ENCODE assay signal across 18 cellular contexts in the genomic region with DNA sequence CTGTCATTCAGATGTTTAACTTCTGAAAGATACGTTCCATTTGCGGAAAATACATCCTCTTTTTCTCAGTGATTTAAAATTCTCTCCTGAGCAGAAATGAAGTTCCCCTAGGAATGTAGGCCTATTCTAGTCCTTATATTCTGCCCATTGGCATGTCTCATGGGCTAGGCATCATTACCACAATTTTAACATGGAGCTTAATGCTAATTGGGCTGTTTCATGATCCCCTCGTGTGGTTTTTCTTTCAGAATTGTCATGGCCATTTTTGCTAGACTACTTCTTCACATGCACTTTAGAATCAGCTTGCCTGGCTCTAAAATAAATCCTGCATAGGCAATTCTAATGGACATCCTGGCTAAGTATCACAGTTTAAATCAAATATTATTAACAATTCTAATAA. TPM values are rescaled to one million over a fixed set of nuclear protein-coding genes. Genes with fewer than 3 reads are reported as not detected.
A peak's percentile ranks its signal among the peaks of the same experiment; 100 is the strongest.
DNase-seq lines count a peak whose midpoint lies in the region; ATAC-seq, FAIRE-seq and TF ChIP-seq lines count a peak whose summit lies in the region.
"Had no signal": no experiment of that assay in that cellular context is flagged by ENCODE, and none has a peak within 500 bp of the region (broad histone marks: within the 10 kb centered on the region; RNA-seq: fewer than 3 reads in every experiment).

No MANE protein-coding gene starts in this region.

- POLR2A ChIA-PET in K562 (lab: Yijun Ruan, JAX) (interaction anchor here (0.6 to 1.5 kb wide), 4 partner anchors 41 to 1052 kb away, joined by 3 to 4 read pairs (median 4); no protein-coding TSS in a partner anchor), PC-9 (lab: Charles Lee; ENCODE audit: unreplicated experiment) (interaction anchor here (0.7 kb wide), 1 partner anchor 308 kb away, joined by 3 read pairs; no protein-coding TSS in a partner anchor)

- H3K27ac ChIP-seq in K562 (ENCODE audit: extremely low read depth, low read depth, low read length) (no peak overlapping the region), lower lobe of right lung (peak overlapping the region; percentile 72), stomach (peak overlapping the region in 4 of 5 donors; percentile 75 to 89 (median 81)), PC-9 (no peak overlapping the region), mesendoderm (ENCODE audit: low read depth, low read length) (no peak overlapping the region)
- H3K27ac ChIP-seq: epithelial cell of prostate, parathyroid adenoma had no signal

- no peaks in the 10 kb centered on the region for H3K9me3 ChIP-seq in K562 (replicated peaks; ENCODE audit: control insufficient read depth, insufficient read depth, low read depth, low read length)
- no peaks in the 10 kb centered on the region for H3K9me3 ChIP-seq in lower lobe of right lung
- H3K9me3 ChIP-seq in stomach, result peaks cover 0 to 8% (median 0%) of the 10 kb centered on the region in 4 donors
- H3K9me3 ChIP-seq in PC-9 (ENCODE audit: insufficient read depth, low read depth), result no peaks in the 10 kb centered on the region

- no peak overlapping the region for H2BK120ac ChIP-seq in mesendoderm (ENCODE audit: low read depth, low read length)

- H3K27ac Mint-ChIP-seq in activated T-cell treated with anti-CD3 and anti-CD28 coated beads, Interleukin-2, amount 50 U/mL, for 24 hours, result no peak overlapping the region

- no peaks in the 10 kb centered on the region for H3K36me3 Mint-ChIP-seq in activated T-cell treated with anti-CD3 and anti-CD28 coated beads, Interleukin-2, amount 50 U/mL, for 24 hours (ENCODE audit: low read depth)

- no peak overlapping the region for H3K4me2 ChIP-seq in K562 (ENCODE audit: insufficient read depth, low read length)
- H3K4me2 ChIP-seq in PC-9, result no peak overlapping the region
- H3K4me2 ChIP-seq in mesendoderm (ENCODE audit: low read length), result no peak overlapping the region

- in situ Hi-C loops in K562 (cut with MboI), result no loop called here

- no peak overlapping the region for H3K56ac ChIP-seq in mesendoderm (ENCODE audit: low read length)

- 28% methylated on average over 3 of the region's 3 CpGs for WGBS in K562 (ENCODE audit: insufficient coverage, low coverage, missing lambda C conversion rate)
- WGBS in stomach, 5 donors, result 69 to 86% (median 79%) methylated on average over 3 of the region's 3 CpGs
- no CpG with 5 or more reads among the region's 3 CpGs for WGBS in mesendoderm (ENCODE audit: extremely low coverage, insufficient coverage, low lambda C conversion rate)

- H3K9me1 ChIP-seq in K562 (ENCODE audit: control insufficient read depth, insufficient read depth, low read length), result no peaks in the 10 kb centered on the region

- H3K4ac ChIP-seq in mesendoderm (ENCODE audit: low read depth, low read length), result no peak overlapping the region

- H4K8ac ChIP-seq in mesendoderm (ENCODE audit: low read depth, low read length), result no peak overlapping the region

- DNase-seq in activated T-cell treated with anti-CD3 and anti-CD28 coated beads, Interleukin-2, amount 50 U/mL, for 24 hours, result no peak
- DNase-seq in activated T-cell treated with anti-CD3 and anti-CD28 coated beads, Interleukin-2, amount 50 U/mL, for 48 hours, result no peak
- no peak for DNase-seq in K562 (ENCODE audit: extremely low read depth in 1 of 4, low spot score in 3 of 4)
- DNase-seq in lower lobe of right lung, result no peak
- DNase-seq in stomach, result no peak
- DNase-seq in putamen (ENCODE audit: low spot score), result no peak
- DNase-seq in PC-9, result no peak
- no peak for DNase-seq in mesendoderm
- DNase-seq: activated CD4-positive, alpha-beta T cell treated with anti-CD3 and anti-CD28 coated beads, Interleukin-2, amount 50 U/mL, for 48 hours; activated gamma-delta T cell treated with Interleukin-2 at 50 U/mL for 16 hours; GDM1; MV-4-11; NCI-H2171 treated with DMSO at 0.1 percent for 48 hours; stimulated activated CD8-positive, alpha-beta memory T cell treated with anti-CD3 and anti-CD28 coated beads, Interleukin-4, amount 100 ng/mL, for 48 hours had no signal

- no peak overlapping the region for H3K4me3 ChIP-seq in K562
- peak overlapping the region; percentile 63 for H3K4me3 ChIP-seq in lower lobe of right lung
- H3K4me3 ChIP-seq in stomach, result peak overlapping the region; percentile 52 to 64 (median 55)
- H3K4me3 ChIP-seq in PC-9, result no peak overlapping the region
- H3K4me3 ChIP-seq in mesendoderm (ENCODE audit: low read length), result no peak overlapping the region

- no peaks in the 10 kb centered on the region for H3K9me3 Mint-ChIP-seq in activated T-cell treated with anti-CD3 and anti-CD28 coated beads, Interleukin-2, amount 50 U/mL, for 24 hours

- peaks cover 70% of the 10 kb centered on the region for H3K27me3 Mint-ChIP-seq in activated T-cell treated with anti-CD3 and anti-CD28 coated beads, Interleukin-2, amount 50 U/mL, for 24 hours

- H3K79me2 ChIP-seq in K562 (ENCODE audit: control insufficient read depth, insufficient read depth, low read length) (no peaks in the 10 kb centered on the region), PC-9 (ENCODE audit: low read depth) (no peaks in the 10 kb centered on the region), mesendoderm (ENCODE audit: control insufficient read depth, insufficient read depth, low read length) (no peaks in the 10 kb centered on the region)
- H3K79me2 ChIP-seq: parathyroid adenoma had no signal

- BruUV-seq in K562 (replicated peaks; lab: Mats Ljungman, UMichigan) (no TSS peak), PC-9 (replicated peaks; lab: Mats Ljungman, UMichigan) (no TSS peak)

- no peaks in the 10 kb centered on the region for H3F3A ChIP-seq in PC-9 (ENCODE audit: insufficient read depth, low read depth)

- H3K18ac ChIP-seq in mesendoderm (ENCODE audit: low read length), result no peak overlapping the region

- no peak overlapping the region for H2AK5ac ChIP-seq in mesendoderm (ENCODE audit: low read length)

- no peaks in the 10 kb centered on the region for H3K36me3 ChIP-seq in K562 (ENCODE audit: control insufficient read depth, insufficient read depth, low read length)
- peaks cover 24% of the 10 kb centered on the region for H3K36me3 ChIP-seq in lower lobe of right lung
- H3K36me3 ChIP-seq in stomach, result peaks cover 0 to 21% (median 12%) of the 10 kb centered on the region in 4 donors
- no peaks in the 10 kb centered on the region for H3K36me3 ChIP-seq in PC-9 (ENCODE audit: low read depth)
- no peaks in the 10 kb centered on the region for H3K36me3 ChIP-seq in mesendoderm (ENCODE audit: control insufficient read depth, insufficient read depth, low read length)

- no peak for TF ChIP-seq RAD21 in K562 (CRISPR knock-in tag; conservative IDR thresholded peaks at IDR 0.05 in 1 of 2, IDR thresholded peaks at IDR 0.05 in 1 of 2)

- CTCF ChIA-PET in K562 (lab: Yijun Ruan, JAX; ENCODE audit: low intra/inter-chr PET ratio), result no interaction called here
- CTCF ChIA-PET in PC-9 (lab: Charles Lee), result no interaction called here

- H4K5ac ChIP-seq in mesendoderm (ENCODE audit: low read length), result no peak overlapping the region

- H4K20me1 ChIP-seq in K562 (replicated peaks; ENCODE audit: control insufficient read depth, insufficient read depth, low read length) (no peaks in the 10 kb centered on the region), PC-9 (ENCODE audit: insufficient read depth) (no peaks in the 10 kb centered on the region)

- H2AFZ ChIP-seq in K562 (ENCODE audit: low read depth, low read length), result no peak overlapping the region
- no peak overlapping the region for H2AFZ ChIP-seq in PC-9

- peaks cover 65 to 79% of the 10 kb centered on the region in 2 experiments for H3K27me3 ChIP-seq in K562 (ENCODE audit: control insufficient read depth in 2 of 2, insufficient read depth in 2 of 2, low read length in 2 of 2)
- H3K27me3 ChIP-seq in lower lobe of right lung (ENCODE audit: low read depth), result peaks cover 34% of the 10 kb centered on the region
- H3K27me3 ChIP-seq in stomach, result peaks cover 5 to 77% (median 23%) of the 10 kb centered on the region in 3 donors
- peaks cover 94% of the 10 kb centered on the region for H3K27me3 ChIP-seq in PC-9 (ENCODE audit: insufficient read depth, low read depth)
- H3K27me3 ChIP-seq in mesendoderm (ENCODE audit: insufficient read depth, low read length, poor library complexity), result peaks cover 33% of the 10 kb centered on the region

- H3K9ac ChIP-seq in K562 (ENCODE audit: insufficient read depth in 1 of 2, low read depth in 2 of 2, low read length in 2 of 2) (no peak overlapping the region), mesendoderm (ENCODE audit: low read length) (no peak overlapping the region)
- H3K9ac ChIP-seq: parathyroid adenoma had no signal

- ATAC-seq in K562, result no peak
- no peak for ATAC-seq in lower lobe of right lung

- no peak overlapping the region for H3K23ac ChIP-seq in mesendoderm (ENCODE audit: low read length)

- TF ChIP-seq POLR2A in K562 (conservative IDR thresholded peaks at IDR 0.05) (no peak), stomach (IDR thresholded peaks at IDR 0.05) (no peak)

- peaks cover 6% of the 10 kb centered on the region for H3K4me1 Mint-ChIP-seq in activated T-cell treated with anti-CD3 and anti-CD28 coated beads, Interleukin-2, amount 50 U/mL, for 24 hours (ENCODE audit: low read depth)

- H3K9me2 ChIP-seq in PC-9 (ENCODE audit: insufficient read depth), result no peaks in the 10 kb centered on the region

- TF ChIP-seq EP300 in K562 (IDR thresholded peaks at IDR 0.05; ENCODE audit: low read length) (no peak), stomach (IDR thresholded peaks at IDR 0.05) (no peak)

- intact Hi-C loops in K562 (cut with micrococcal nuclease) (no loop called here), lower lobe of right lung (cut with DNase I) (no loop called here), stomach (cut with DNase I; ENCODE audit: low total_unique reads) (no loop called here), PC-9 (cut with micrococcal nuclease; ENCODE audit: unreplicated experiment) (no loop called here)

- H3K4me3 Mint-ChIP-seq in activated T-cell treated with anti-CD3 and anti-CD28 coated beads, Interleukin-2, amount 50 U/mL, for 24 hours, result peak overlapping the region; percentile 35

- TF ChIP-seq CTCF in K562 (IDR thresholded peaks at IDR 0.05 in 2 of 3, conservative IDR thresholded peaks at IDR 0.05 in 1 of 3; ENCODE audit: insufficient read depth in 2 of 3, low read depth in 1 of 3, low read length in 3 of 3) (no peak), lower lobe of right lung (IDR thresholded peaks at IDR 0.05) (no peak), stomach (IDR thresholded peaks at IDR 0.05) (no peak), PC-9 (conservative IDR thresholded peaks at IDR 0.05) (no peak)

- no peak overlapping the region for H2BK15ac ChIP-seq in mesendoderm (replicated peaks; ENCODE audit: low read depth)

- FAIRE-seq in K562 (lab: Jason Lieb, UNC), result no peak
- FAIRE-seq: A204.1, GM19239 had no signal

- H3K79me1 ChIP-seq in mesendoderm (ENCODE audit: low read length), result no peaks in the 10 kb centered on the region

- no peak overlapping the region for H2BK5ac ChIP-seq in mesendoderm (ENCODE audit: low read length)

- H3K4me1 ChIP-seq in K562 (replicated peaks in 1 of 2; ENCODE audit: control insufficient read depth in 2 of 2, insufficient read depth in 2 of 2, low read length in 2 of 2) (peaks cover 0 to 21% of the 10 kb centered on the region in 2 experiments; a peak in 2 of 5 replicates), lower lobe of right lung (no peaks in the 10 kb centered on the region), stomach (peaks cover 10 to 35% (median 18%) of the 10 kb centered on the region in 4 donors), PC-9 (replicated peaks; ENCODE audit: insufficient read depth) (no peaks in the 10 kb centered on the region), mesendoderm (ENCODE audit: control insufficient read depth, low read depth, low read length) (no peaks in the 10 kb centered on the region)
- H3K4me1 ChIP-seq: parathyroid adenoma had no signal

RNA-seq across cellular contexts. Expression of gene TMEM176B, which starts 1.0 kb away (rescaled TPM):
- not detected in 2 replicates for total RNA-seq in K562 (2011; cell fraction: chromatin; rRNA removed; ENCODE audit: low replicate concordance)
- total RNA-seq in K562 (2011; cell fraction: nucleolus; rRNA removed), result not detected in 2 replicates
- total RNA-seq in K562 (2011; cell fraction: nucleoplasm; rRNA removed), result not detected in 2 replicates
- total RNA-seq in K562 (2014; rRNA removed) (not detected in 2 replicates), K562 (2014; rRNA removed; fragmentation: Illumina TruSeq; extraction: Trizol) (not detected in 2 replicates), K562 (2015; rRNA removed; fragmentation: Illumina TruSeq; extraction: Trizol) (0.15 TPM in 1 of 2 replicates, not detected in the other), K562 (2021) (0.60 and 0.76 TPM in 2 replicates), lower lobe of right lung (69.4 TPM), stomach (100 to 1,000 TPM in 1 of 5 donors, 10 to 100 TPM in 4; 59.3 to 108 (median 87.6) TPM), PC-9 (2021) (1.9 and 2.3 TPM in 2 replicates)
- polyA plus RNA-seq in K562 (2011; rRNA removed) (not detected in 2 replicates), K562 (2014; fragmentation: Illumina TruSeq; extraction: Trizol) (not detected in 2 replicates), K562 (2014; fragmentation: Nextera tagmentation; extraction: Ambion mirVana) (not detected), K562 (2014; rRNA removed) (0.19 TPM in 1 of 2 replicates, not detected in the other), stomach (100 to 1,000 TPM in 1 of 3 donors, 10 to 100 TPM in 2; 29.4 to 157 (median 90.1) TPM)
- polyA plus RNA-seq in K562 (2011; cell fraction: cytosol; rRNA removed), result not detected in 2 replicates
- not detected in 2 replicates for polyA plus RNA-seq in K562 (2011; cell fraction: nucleus; rRNA removed)
- polyA plus RNA-seq in K562 (2012), result 0.21 and 0.69 TPM in 2 replicates
- polyA minus RNA-seq in K562 (2011; rRNA and poly(A)+ RNA removed), result not detected in 2 replicates
- not detected in 2 replicates for polyA minus RNA-seq in K562 (2011; cell fraction: cytosol; rRNA and poly(A)+ RNA removed)
- not detected in 2 replicates for polyA minus RNA-seq in K562 (2011; cell fraction: nucleus; rRNA and poly(A)+ RNA removed)
- 0.29 TPM for polyA plus RNA-seq in mesendoderm (2013, experiment 1 of 2)
- polyA plus RNA-seq in mesendoderm (2013, experiment 2 of 2), result 0.28 TPM

RNA-seq across cellular contexts. Expression of gene TMEM176A, which starts 1.4 kb away (rescaled TPM):
- total RNA-seq in K562 (2011; cell fraction: chromatin; rRNA removed; ENCODE audit: low replicate concordance), result not detected in 2 replicates
- total RNA-seq in K562 (2011; cell fraction: nucleolus; rRNA removed), result not detected in 2 replicates
- not detected in 2 replicates for total RNA-seq in K562 (2011; cell fraction: nucleoplasm; rRNA removed)
- not detected in 2 replicates for total RNA-seq in K562 (2014; rRNA removed)
- total RNA-seq in K562 (2014; rRNA removed; fragmentation: Illumina TruSeq; extraction: Trizol), result not detected in 2 replicates
- total RNA-seq in K562 (2015; rRNA removed; fragmentation: Illumina TruSeq; extraction: Trizol), result not detected in 2 replicates
- total RNA-seq in K562 (2021), result 0.31 TPM in 1 of 2 replicates, not detected in the other
- not detected in 2 replicates for polyA plus RNA-seq in K562 (2011; rRNA removed)
- polyA plus RNA-seq in K562 (2011; cell fraction: cytosol; rRNA removed), result 0.04 TPM in 1 of 2 replicates, not detected in the other
- 0.27 TPM in 1 of 2 replicates, not detected in the other for polyA plus RNA-seq in K562 (2011; cell fraction: nucleus; rRNA removed)
- polyA plus RNA-seq in K562 (2012), result 0.27 and 0.32 TPM in 2 replicates
- polyA plus RNA-seq in K562 (2014; fragmentation: Illumina TruSeq; extraction: Trizol), result not detected in 2 replicates
- polyA plus RNA-seq in K562 (2014; fragmentation: Nextera tagmentation; extraction: Ambion mirVana), result not detected
- polyA plus RNA-seq in K562 (2014; rRNA removed), result not detected in 2 replicates
- not detected in 2 replicates for polyA minus RNA-seq in K562 (2011; rRNA and poly(A)+ RNA removed)
- polyA minus RNA-seq in K562 (2011; cell fraction: cytosol; rRNA and poly(A)+ RNA removed), result not detected in 2 replicates
- not detected in 2 replicates for polyA minus RNA-seq in K562 (2011; cell fraction: nucleus; rRNA and poly(A)+ RNA removed)
- total RNA-seq in lower lobe of right lung, result 57.4 TPM
- total RNA-seq in stomach, result 100 to 1,000 TPM in 1 of 5 donors, 10 to 100 TPM in 4; 14.7 to 116 (median 35.8) TPM
- 10 to 100 TPM; 21.4 to 92.0 (median 62.0) TPM for polyA plus RNA-seq in stomach
- total RNA-seq in PC-9 (2021), result not detected in 2 replicates
- 0.25 TPM for polyA plus RNA-seq in mesendoderm (2013, experiment 1 of 2)
- polyA plus RNA-seq in mesendoderm (2013, experiment 2 of 2), result 0.14 TPM

RNA-seq across cellular contexts. Expression of gene AOC1, which starts 53.2 kb away (rescaled TPM):
- total RNA-seq in K562 (2011; cell fraction: chromatin; rRNA removed; ENCODE audit: low replicate concordance), result not detected in 2 replicates
- total RNA-seq in K562 (2011; cell fraction: nucleolus; rRNA removed), result not detected in 2 replicates
- not detected in 2 replicates for total RNA-seq in K562 (2011; cell fraction: nucleoplasm; rRNA removed)
- total RNA-seq in K562 (2014; rRNA removed) (not detected in 2 replicates), K562 (2014; rRNA removed; fragmentation: Illumina TruSeq; extraction: Trizol) (not detected in 2 replicates), K562 (2015; rRNA removed; fragmentation: Illumina TruSeq; extraction: Trizol) (not detected in 2 replicates), K562 (2021) (not detected in 2 replicates), lower lobe of right lung (1.7 TPM), stomach (100 to 1,000 TPM in 1 of 5 donors, 1 to 10 TPM in 1, under 1 TPM in 1, not detected in 2; 0.72 to 105 (median 4.6) TPM), PC-9 (2021) (11.4 and 13.1 TPM in 2 replicates)
- polyA plus RNA-seq in K562 (2011; rRNA removed) (not detected in 2 replicates), K562 (2014; fragmentation: Illumina TruSeq; extraction: Trizol) (not detected in 2 replicates), K562 (2014; fragmentation: Nextera tagmentation; extraction: Ambion mirVana) (not detected), K562 (2014; rRNA removed) (not detected in 2 replicates), stomach (1 to 10 TPM in 1 of 3 donors, under 1 TPM in 2; 0.31 to 1.3 (median 0.46) TPM)
- not detected in 2 replicates for polyA plus RNA-seq in K562 (2011; cell fraction: cytosol; rRNA removed)
- not detected in 2 replicates for polyA plus RNA-seq in K562 (2011; cell fraction: nucleus; rRNA removed)
- not detected in 2 replicates for polyA plus RNA-seq in K562 (2012)
- polyA minus RNA-seq in K562 (2011; rRNA and poly(A)+ RNA removed), result not detected in 2 replicates
- not detected in 2 replicates for polyA minus RNA-seq in K562 (2011; cell fraction: cytosol; rRNA and poly(A)+ RNA removed)
- not detected in 2 replicates for polyA minus RNA-seq in K562 (2011; cell fraction: nucleus; rRNA and poly(A)+ RNA removed)
- 0.14 TPM for polyA plus RNA-seq in mesendoderm (2013, experiment 1 of 2)
- polyA plus RNA-seq in mesendoderm (2013, experiment 2 of 2), result 0.15 TPM

Comparison
In these comparisons a context has a peak if more than half of its experiments do, and no peak if none do; other contexts are left out.
1. H3K27ac ChIP-seq: peak in lower lobe of right lung (single experiment) and stomach (4 of 5); none in K562 (single experiment), PC-9 (single experiment) and mesendoderm (single experiment).
2. H3K4me3 ChIP-seq: peak in lower lobe of right lung (single experiment) and stomach (4 of 4); none in K562 (single experiment), PC-9 (single experiment) and mesendoderm (single experiment).
3. RNA of gene TMEM176B, which starts 1.0 kb away (total RNA-seq): 59.3 to 108 TPM in stomach and 69.4 TPM in lower lobe of right lung (single experiment); 1.9 to 2.3 TPM in PC-9 and 0.15 to 0.76 TPM in K562; every median in the first group is over 10 times any median in the second.
4. RNA of gene TMEM176A, which starts 1.4 kb away (total RNA-seq): 57.4 TPM in lower lobe of right lung (single experiment) and 14.7 to 116 TPM in stomach; 0.31 TPM in K562 and not detected in PC-9; every median in the first group is over 10 times any median in the second.